In genomic region chr19:5687360-5688198, GRCh38 we compare ENCODE assay signal across 8 cellular contexts. TPM values are rescaled to one million over a fixed set of nuclear protein-coding genes. Genes with fewer than 3 reads are reported as not detected.
DNase-seq lines count a peak whose midpoint lies in the region; ATAC-seq and TF ChIP-seq lines count a peak whose summit lies in the region.

No MANE protein-coding gene starts in this region.

- H3K23ac ChIP-seq in trophoblast cell (ENCODE audit: low read length) = no peak overlapping the region

- no peaks in the 10 kb centered on the region for H3K27me3 Mint-ChIP-seq in Calu3 (ENCODE audit: unreplicated experiment)

- H3K4ac ChIP-seq in trophoblast cell (ENCODE audit: low read depth, low read length) = no peak overlapping the region

- peaks cover 9% of the 10 kb centered on the region for H3K79me1 ChIP-seq in trophoblast cell (ENCODE audit: low read length)

- H3K27me3 ChIP-seq in SJCRH30 (no peaks in the 10 kb centered on the region), esophagus muscularis mucosa (no peaks in the 10 kb centered on the region), trophoblast cell (ENCODE audit: insufficient read depth, low read length) (no peaks in the 10 kb centered on the region)

- peak overlapping the region; percentile 82 for H2AK5ac ChIP-seq in trophoblast cell (ENCODE audit: low read length)

- ATAC-seq in HG02973 (IDR thresholded peaks at IDR 0.05; ENCODE audit: unreplicated experiment) = no peak
- ATAC-seq in GM21515 (IDR thresholded peaks at IDR 0.05; ENCODE audit: unreplicated experiment) = no peak
- no peak for ATAC-seq in HG02623 (IDR thresholded peaks at IDR 0.05; ENCODE audit: unreplicated experiment)

- no peak for TF ChIP-seq EP300 in esophagus muscularis mucosa (IDR thresholded peaks at IDR 0.05)

- intact Hi-C loops in Calu3 (cut with micrococcal nuclease; ENCODE audit: unreplicated experiment) (no loop called here), esophagus muscularis mucosa (cut with DNase I) (no loop called here)

- no peak overlapping the region for H3K9ac ChIP-seq in trophoblast cell (ENCODE audit: low read length)

- peaks cover 22% of the 10 kb centered on the region for H3K79me2 ChIP-seq in trophoblast cell (ENCODE audit: control insufficient read depth, insufficient read depth, low read length, poor library complexity)

- H3K9me3 ChIP-seq in SJCRH30 (replicated peaks) (no peaks in the 10 kb centered on the region), esophagus muscularis mucosa (no peaks in the 10 kb centered on the region), trophoblast cell (ENCODE audit: insufficient read depth, low read depth, low read length) (no peaks in the 10 kb centered on the region)

- no peak overlapping the region for H3K27ac Mint-ChIP-seq in Calu3 (ENCODE audit: unreplicated experiment)

- TF ChIP-seq CTCF in Calu3 (IDR thresholded peaks at IDR 0.05; ENCODE audit: unreplicated experiment) = no peak
- peak in 1 of 3 experiments; percentile 4 for TF ChIP-seq CTCF in esophagus muscularis mucosa (IDR thresholded peaks at IDR 0.05)

- H4K8ac ChIP-seq in trophoblast cell (ENCODE audit: low read depth, low read length) = peak overlapping the region; percentile 77

- H3K18ac ChIP-seq in trophoblast cell (ENCODE audit: low read length) = peak overlapping the region; percentile 10

- no TSS peak for BruUV-seq in Calu3 (replicated peaks; lab: Mats Ljungman, UMichigan)

- H3K36me3 Mint-ChIP-seq in Calu3 (ENCODE audit: insufficient read depth, unreplicated experiment) = peaks cover 52% of the 10 kb centered on the region

- no peaks in the 10 kb centered on the region for H3K9me3 Mint-ChIP-seq in Calu3 (ENCODE audit: low read depth, unreplicated experiment)

- H3K27ac ChIP-seq in SJCRH30 = no peak overlapping the region
- peak overlapping the region; percentile 82 to 89 (median 85) for H3K27ac ChIP-seq in esophagus muscularis mucosa (replicated peaks in 1 of 4)
- H3K27ac ChIP-seq in trophoblast cell (ENCODE audit: low read depth, low read length) = no peak overlapping the region

- no peak overlapping the region for H2BK12ac ChIP-seq in trophoblast cell (ENCODE audit: low read length)

- H3K4me1 Mint-ChIP-seq in Calu3 (ENCODE audit: low read depth, unreplicated experiment) = no peaks in the 10 kb centered on the region

- no peak for DNase-seq in Calu3
- no peak for DNase-seq in SJCRH30
- DNase-seq in esophagus muscularis mucosa (ENCODE audit: extremely low spot score) = no peak
- DNase-seq in trophoblast cell = no peak
- no peak for DNase-seq in activated gamma-delta T cell (lab: John Stamatoyannopoulos, UW)

- peak overlapping the region; percentile 67 for H4K91ac ChIP-seq in trophoblast cell (ENCODE audit: low read depth, low read length)

- H3K4me2 ChIP-seq in trophoblast cell (ENCODE audit: low read length) = peak overlapping the region; percentile 34

- WGBS in esophagus muscularis mucosa = 85% methylated on average over 12 of the region's 76 CpGs
- WGBS in trophoblast cell (ENCODE audit: extremely low coverage, insufficient coverage, insufficient read length) = no CpG with 5 or more reads among the region's 76 CpGs

- no peak for TF ChIP-seq POLR2A in esophagus muscularis mucosa (IDR thresholded peaks at IDR 0.05; ENCODE audit: low read depth)

- H3K4me1 ChIP-seq in SJCRH30 (no peaks in the 10 kb centered on the region; the same call in 1 of the 2 replicates), esophagus muscularis mucosa (peaks cover 20 to 46% (median 41%) of the 10 kb centered on the region in 4 donors), trophoblast cell (ENCODE audit: control insufficient read depth in 1 of 2, insufficient read depth in 2 of 2, low read length in 2 of 2) (peaks cover 11 to 16% of the 10 kb centered on the region in 2 experiments)

- no peak overlapping the region for H2BK5ac ChIP-seq in trophoblast cell (ENCODE audit: low read depth, low read length, poor library complexity)

- peak overlapping the region; percentile 85 for H2AFZ ChIP-seq in trophoblast cell (ENCODE audit: insufficient read depth, low read length, poor library complexity)

- no peak overlapping the region for H2BK120ac ChIP-seq in trophoblast cell (ENCODE audit: insufficient read depth, low read length, poor library complexity)

- H3K36me3 ChIP-seq in SJCRH30 = peaks cover 22% of the 10 kb centered on the region
- H3K36me3 ChIP-seq in esophagus muscularis mucosa = peaks cover 0 to 11% (median 11%) of the 10 kb centered on the region in 4 donors
- peaks cover 13 to 15% of the 10 kb centered on the region in 2 experiments for H3K36me3 ChIP-seq in trophoblast cell (ENCODE audit: control insufficient read depth in 1 of 2, insufficient read depth in 2 of 2, low read length in 2 of 2)

- CTCF ChIA-PET in Calu3 (lab: Charles Lee) = interaction anchor here (0.7 kb wide), 1 partner anchor 259 kb away, joined by 11 read pairs; no protein-coding TSS in a partner anchor

- peak overlapping the region; percentile 71 for H3K4me3 ChIP-seq in SJCRH30
- peak overlapping the region; percentile 63 to 72 (median 66) for H3K4me3 ChIP-seq in esophagus muscularis mucosa
- peak overlapping the region; percentile 4 for H3K4me3 ChIP-seq in trophoblast cell (ENCODE audit: low read depth, low read length)

- peak overlapping the region; percentile 83 for H4K12ac ChIP-seq in trophoblast cell (ENCODE audit: low read depth, low read length)

- H3K14ac ChIP-seq in trophoblast cell (ENCODE audit: low read length) = peak overlapping the region; percentile 6

- H3K4me3 Mint-ChIP-seq in Calu3 (ENCODE audit: low read depth, unreplicated experiment) = peak overlapping the region; percentile 63

RNA-seq across cellular contexts. Expression of gene RPL36, which starts 2.5 kb away (rescaled TPM):
- 497 and 516 TPM in 2 replicates for total RNA-seq in Calu3 (2022)
- total RNA-seq in SJCRH30 (2014; rRNA removed; shearing (Covaris generic)) = 510 and 695 TPM in 2 replicates
- total RNA-seq in esophagus muscularis mucosa = 100 to 1,000 TPM; 461 to 719 (median 614) TPM
- polyA plus RNA-seq in trophoblast cell (2013) = 1,527 and 1,530 TPM in 2 replicates

RNA-seq across cellular contexts. Expression of gene HSD11B1L, which starts 6.8 kb away (rescaled TPM):
- 2.3 and 3.0 TPM in 2 replicates for total RNA-seq in Calu3 (2022)
- total RNA-seq in SJCRH30 (2014; rRNA removed; shearing (Covaris generic)) = 0.89 and 1.3 TPM in 2 replicates
- 10 to 100 TPM; 15.0 to 21.8 (median 17.8) TPM for total RNA-seq in esophagus muscularis mucosa
- polyA plus RNA-seq in trophoblast cell (2013) = 8.4 and 8.7 TPM in 2 replicates

RNA-seq across cellular contexts. Expression of gene MICOS13, which starts 7.3 kb away (rescaled TPM):
- total RNA-seq in Calu3 (2022) (37.1 and 37.9 TPM in 2 replicates), esophagus muscularis mucosa (10 to 100 TPM; 46.4 to 70.0 (median 59.3) TPM)
- 33.0 and 45.6 TPM in 2 replicates for total RNA-seq in SJCRH30 (2014; rRNA removed; shearing (Covaris generic))
- polyA plus RNA-seq in trophoblast cell (2013) = 31.3 and 32.4 TPM in 2 replicates

RNA-seq across cellular contexts. Expression of gene LONP1, which starts 32.4 kb away (rescaled TPM):
- total RNA-seq in Calu3 (2022) (92.8 and 101 TPM in 2 replicates), esophagus muscularis mucosa (10 to 100 TPM; 49.0 to 70.4 (median 54.3) TPM)
- total RNA-seq in SJCRH30 (2014; rRNA removed; shearing (Covaris generic)) = 53.5 and 54.0 TPM in 2 replicates
- 37.6 and 38.8 TPM in 2 replicates for polyA plus RNA-seq in trophoblast cell (2013)

RNA-seq across cellular contexts. Expression of gene CATSPERD, which starts 32.9 kb away (rescaled TPM):
- total RNA-seq in Calu3 (2022) (not detected in 2 replicates), esophagus muscularis mucosa (under 1 TPM in 1 of 4 donors, not detected in 3; 0.19 TPM)
- not detected in 2 replicates for total RNA-seq in SJCRH30 (2014; rRNA removed; shearing (Covaris generic))
- 0.11 and 0.19 TPM in 2 replicates for polyA plus RNA-seq in trophoblast cell (2013)

Comparison
In these comparisons a context has a peak if more than half of its experiments do, and no peak if none do; other contexts are left out.
1. H3K27ac ChIP-seq: peak in esophagus muscularis mucosa (4 of 4); none in SJCRH30 (single experiment) and trophoblast cell (single experiment).
2. H3K4me3 ChIP-seq: peak in every context shown above with its lines; median percentile 71 in SJCRH30; 66 in esophagus muscularis mucosa; 4 in trophoblast cell.